ENCODE assay signal across 8 cellular contexts in genomic region chr19:41940443-41941409, GRCh38. TPM values are rescaled to one million over a fixed set of nuclear protein-coding genes. Genes with fewer than 3 reads are reported as not detected.
DNase-seq lines count a peak whose midpoint lies in the region; ATAC-seq and TF ChIP-seq lines count a peak whose summit lies in the region.

No MANE protein-coding gene starts in this region.

- H3K27me3 Mint-ChIP-seq in WTC11 (ENCODE audit: low read depth) = peaks cover 63% of the 10 kb centered on the region
- H3K27me3 Mint-ChIP-seq in glutamatergic neuron (ENCODE audit: unreplicated experiment) = peaks cover 20% of the 10 kb centered on the region

- no peaks in the 10 kb centered on the region for H3K36me3 Mint-ChIP-seq in WTC11
- peaks cover 6% of the 10 kb centered on the region for H3K36me3 Mint-ChIP-seq in glutamatergic neuron (ENCODE audit: unreplicated experiment)
- H3K36me3 Mint-ChIP-seq in stimulated activated effector memory CD8-positive, alpha-beta T cell treated with anti-CD3 and anti-CD28 coated beads, Interleukin-12 subunit alpha, Interleukin-12 subunit beta, amount 100 ng/mL, for 72 hours = peaks cover 25% of the 10 kb centered on the region

- ATAC-seq in WTC11 = no peak; the same call in 1 of the 2 replicates
- no peak for ATAC-seq in stimulated activated effector memory CD8-positive, alpha-beta T cell treated with anti-CD3 and anti-CD28 coated beads, Interleukin-12 subunit alpha, Interleukin-12 subunit beta, amount 100 ng/mL, for 72 hours
- no peak for ATAC-seq in HG02798 (IDR thresholded peaks at IDR 0.05; ENCODE audit: poor library complexity, unreplicated experiment)

- TF ChIP-seq CTCF in WTC11 (IDR thresholded peaks at IDR 0.05) (no peak), glutamatergic neuron (IDR thresholded peaks at IDR 0.05; ENCODE audit: partially characterized antibody, unreplicated experiment) (no peak)

- POLR2A ChIA-PET in WTC11 (lab: Charles Lee) = interaction anchor here (0.5 kb wide), 1 partner anchor 66 kb away, joined by 4 read pairs; no protein-coding TSS in a partner anchor

- H3K4me1 Mint-ChIP-seq in WTC11 (peaks cover 3% of the 10 kb centered on the region; the same call in 1 of the 2 replicates), glutamatergic neuron (ENCODE audit: low read depth, unreplicated experiment) (peaks cover 11% of the 10 kb centered on the region)
- H3K4me1 Mint-ChIP-seq in stimulated activated effector memory CD8-positive, alpha-beta T cell treated with anti-CD3 and anti-CD28 coated beads, Interleukin-12 subunit alpha, Interleukin-12 subunit beta, amount 100 ng/mL, for 72 hours = peaks cover 53% of the 10 kb centered on the region

- in situ Hi-C loops in KBM-7 (cut with MboI; ENCODE audit: low pct_unique_long_range_greater_than_20kb, low sequenced_read_pairs) = loop anchor here (10.0 kb wide), 1 partner anchor 66 kb away; the partner anchor contains the start of gene CD79A

- CTCF ChIA-PET in WTC11 (lab: Charles Lee) = interaction anchor here (0.7 to 1.3 kb wide), 4 partner anchors 11 to 68 kb away, joined by 3 to 4 read pairs (median 4); partner anchors contain the start of gene ERFL

- H3K4me3 Mint-ChIP-seq in WTC11 = peak overlapping the region; percentile 81
- H3K4me3 Mint-ChIP-seq in glutamatergic neuron (ENCODE audit: unreplicated experiment) = peak overlapping the region; percentile 73
- H3K4me3 Mint-ChIP-seq in stimulated activated effector memory CD8-positive, alpha-beta T cell treated with anti-CD3 and anti-CD28 coated beads, Interleukin-12 subunit alpha, Interleukin-12 subunit beta, amount 100 ng/mL, for 72 hours = peak overlapping the region; percentile 75

- H3K9me3 Mint-ChIP-seq in WTC11 = peaks cover 4% of the 10 kb centered on the region; the same call in 1 of the 2 replicates
- peaks cover 11% of the 10 kb centered on the region for H3K9me3 Mint-ChIP-seq in glutamatergic neuron (ENCODE audit: unreplicated experiment)
- H3K9me3 Mint-ChIP-seq in stimulated activated effector memory CD8-positive, alpha-beta T cell treated with anti-CD3 and anti-CD28 coated beads, Interleukin-12 subunit alpha, Interleukin-12 subunit beta, amount 100 ng/mL, for 72 hours = no peaks in the 10 kb centered on the region

- H3K27ac Mint-ChIP-seq in WTC11 = no peak overlapping the region
- H3K27ac Mint-ChIP-seq in glutamatergic neuron (ENCODE audit: unreplicated experiment) = peak overlapping the region; percentile 62
- H3K27ac Mint-ChIP-seq in stimulated activated effector memory CD8-positive, alpha-beta T cell treated with anti-CD3 and anti-CD28 coated beads, Interleukin-12 subunit alpha, Interleukin-12 subunit beta, amount 100 ng/mL, for 72 hours = peak overlapping the region; percentile 79

- DNase-seq in DMS79 (lab: John Stamatoyannopoulos, UW) = peak; percentile 44
- no peak for DNase-seq in DMS79 treated with DMSO at 0.1 percent for 48 hours (lab: John Stamatoyannopoulos, UW)
- DNase-seq in WTC11 (ENCODE audit: low spot score) = peak; percentile 29
- DNase-seq in glutamatergic neuron = no peak
- no peak for DNase-seq in stimulated activated effector memory CD8-positive, alpha-beta T cell treated with anti-CD3 and anti-CD28 coated beads, Interleukin-12 subunit alpha, Interleukin-12 subunit beta, amount 100 ng/mL, for 72 hours (ENCODE audit: low spot score in 2 of 2)
- no peak for DNase-seq in NCI-H2029 treated with DMSO at 0.1 percent for 48 hours (lab: John Stamatoyannopoulos, UW)
- DNase-seq in KBM-7 = no peak

TF ChIP-seq in WTC11, 78 proteins besides CTCF, POLR2A, EP300 and RAD21:
- no peak for TF ChIP-seq RELA (CRISPR knock-in tag; IDR thresholded peaks at IDR 0.05; ENCODE audit: borderline replicate concordance)
- no peak for TF ChIP-seq CREB1 (CRISPR knock-in tag; IDR thresholded peaks at IDR 0.05)
- no peak for TF ChIP-seq IRF1 (CRISPR knock-in tag; IDR thresholded peaks at IDR 0.05)
- TF ChIP-seq CBFB (CRISPR knock-in tag; IDR thresholded peaks at IDR 0.05; ENCODE audit: low read depth) = no peak
- TF ChIP-seq AFF4 (CRISPR knock-in tag; IDR thresholded peaks at IDR 0.05; ENCODE audit: borderline replicate concordance) = no peak
- TF ChIP-seq FOXJ3 (CRISPR knock-in tag; IDR thresholded peaks at IDR 0.05; ENCODE audit: borderline replicate concordance) = no peak
- no peak for TF ChIP-seq ZNF219 (CRISPR knock-in tag; IDR thresholded peaks at IDR 0.05; ENCODE audit: borderline replicate concordance)
- TF ChIP-seq NFATC4 (CRISPR knock-in tag; IDR thresholded peaks at IDR 0.05) = no peak
- no peak for TF ChIP-seq MXD4 (CRISPR knock-in tag; IDR thresholded peaks at IDR 0.05; ENCODE audit: borderline replicate concordance)
- no peak for TF ChIP-seq ZNF281 (CRISPR knock-in tag; IDR thresholded peaks at IDR 0.05)
- no peak for TF ChIP-seq FOXK1 (CRISPR knock-in tag; IDR thresholded peaks at IDR 0.05)
- no peak for TF ChIP-seq ZNF396 (CRISPR knock-in tag; IDR thresholded peaks at IDR 0.05; ENCODE audit: borderline replicate concordance)

RNA-seq across cellular contexts. Expression of gene ERFL, which starts 12.5 kb away (rescaled TPM):
- 0.30 to 0.66 TPM (median 0.31 TPM) in 3 replicates for total RNA-seq in WTC11 (2021)
- 1.6 TPM for total RNA-seq in glutamatergic neuron (ENCODE audit: unreplicated experiment)

RNA-seq across cellular contexts. Expression of gene RABAC1, which starts 18.4 kb away (rescaled TPM):
- 159 to 184 TPM (median 159 TPM) in 3 replicates for total RNA-seq in WTC11 (2021)
- 139 TPM for total RNA-seq in glutamatergic neuron (ENCODE audit: unreplicated experiment)

RNA-seq across cellular contexts. Expression of gene ATP1A3, which starts 53.3 kb away (rescaled TPM):
- total RNA-seq in WTC11 (2021) (28.2 to 34.2 TPM (median 30.9 TPM) in 3 replicates), glutamatergic neuron (ENCODE audit: unreplicated experiment) (650 TPM)

RNA-seq across cellular contexts. Expression of gene ARHGEF1, which starts 57.7 kb away (rescaled TPM):
- total RNA-seq in WTC11 (2021) (77.2 to 102 TPM (median 82.9 TPM) in 3 replicates), glutamatergic neuron (ENCODE audit: unreplicated experiment) (78.7 TPM)

Comparison
In these comparisons a context has a peak if more than half of its experiments do, and no peak if none do; other contexts are left out.
1. DNase-seq: peak in DMS79 (single experiment) and WTC11 (single experiment); none in DMS79 treated with DMSO at 0.1 percent for 48 hours (single experiment), glutamatergic neuron (single experiment), stimulated activated effector memory CD8-positive, alpha-beta T cell treated with anti-CD3 and anti-CD28 coated beads, Interleukin-12 subunit alpha, Interleukin-12 subunit beta, amount 100 ng/mL, for 72 hours (0 of 2), NCI-H2029 treated with DMSO at 0.1 percent for 48 hours (single experiment) and KBM-7 (single experiment).
2. RNA of gene ATP1A3, which starts 53.3 kb away (total RNA-seq): 650 TPM in glutamatergic neuron (single experiment); 28.2 to 34.2 TPM in WTC11; every median in the first group is over 10 times any median in the second.
3. Peak in every context shown above with its lines, with median percentiles within 50 percentile points of each other: H3K4me3 Mint-ChIP-seq.